In the genomic region with DNA sequence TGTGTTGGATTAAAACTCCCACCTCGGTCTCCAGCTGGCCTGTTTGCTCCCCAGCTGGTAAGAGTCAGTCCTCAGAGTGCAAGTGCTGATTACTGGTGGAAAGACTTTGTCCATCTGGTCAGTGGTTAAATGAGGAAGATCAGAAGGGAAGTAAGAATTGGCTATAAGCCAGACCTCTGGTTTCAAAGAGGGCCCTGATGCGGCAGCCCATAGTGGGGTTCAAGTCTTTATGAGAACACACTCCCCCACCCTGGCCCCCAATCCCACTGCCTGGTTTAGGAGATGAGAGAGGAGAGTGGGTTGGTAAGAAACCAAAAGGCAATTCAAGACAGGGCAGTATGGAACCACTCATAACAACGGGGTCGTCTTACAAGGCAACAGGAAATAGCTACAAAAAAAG, we compare ENCODE assay signal across 8 cellular contexts.
DNase-seq lines count a peak whose midpoint lies in the region; ATAC-seq and TF ChIP-seq lines count a peak whose summit lies in the region.

No MANE protein-coding gene starts in this region.

- intact Hi-C loops in heart right ventricle (cut with DNase I) (loop anchor here in 7 of 10 donors (5.0 to 10.0 kb wide), 7 partner anchors 66 to 354 kb away; a partner anchor contains a TSS), testis (cut with DNase I; ENCODE audit: low total_unique reads) (no loop called here), stomach (cut with DNase I; ENCODE audit: low total_unique reads) (no loop called here)

- H3K4me1 ChIP-seq in heart right ventricle (peaks cover 0 to 76% (median 36%) of the 10 kb centered on the region in 9 donors), testis (no peaks in the 10 kb centered on the region), stomach (peaks cover 0 to 13% (median 0%) of the 10 kb centered on the region in 4 donors), SJCRH30 (peaks cover 15% of the 10 kb centered on the region)

- H3K9me3 ChIP-seq in heart right ventricle (no peaks in the 10 kb centered on the region), testis (no peaks in the 10 kb centered on the region), stomach (no peaks in the 10 kb centered on the region), SJCRH30 (replicated peaks) (no peaks in the 10 kb centered on the region)

- 63 to 69% methylated on average over 4 of the region's 4 CpGs for WGBS in heart right ventricle, 2 donors
- WGBS in testis, 2 donors: 71% methylated on average over 4 of the region's 4 CpGs
- WGBS in stomach, 5 donors: 68 to 82% (median 73%) methylated on average over 4 of the region's 4 CpGs

- peak overlapping the region in 1 of 10 donors; percentile 17 for H3K4me3 ChIP-seq in heart right ventricle
- H3K4me3 ChIP-seq in testis: no peak overlapping the region
- no peak overlapping the region for H3K4me3 ChIP-seq in stomach
- no peak overlapping the region for H3K4me3 ChIP-seq in SJCRH30

- no peak for ATAC-seq in activated naive CD4-positive, alpha-beta T cell treated with anti-CD3 and anti-CD28 coated beads, Interleukin-2, amount 50 U/mL, for 72 hours
- ATAC-seq in HG03521 (IDR thresholded peaks at IDR 0.05; ENCODE audit: unreplicated experiment) (peak; percentile 64), heart right ventricle (peak; percentile 71 to 86 (median 78))

- H3K27ac Mint-ChIP-seq in activated naive CD4-positive, alpha-beta T cell treated with anti-CD3 and anti-CD28 coated beads, Interleukin-2, amount 50 U/mL, for 24 hours: peak overlapping the region; percentile 51
- no peak overlapping the region for H3K27ac Mint-ChIP-seq in activated naive CD4-positive, alpha-beta T cell treated with anti-CD3 and anti-CD28 coated beads, Interleukin-2, amount 50 U/mL, for 72 hours

- TF ChIP-seq CTCF in heart right ventricle (IDR thresholded peaks at IDR 0.05): no peak
- TF ChIP-seq CTCF in testis (IDR thresholded peaks at IDR 0.05): no peak
- TF ChIP-seq CTCF in stomach (IDR thresholded peaks at IDR 0.05): no peak

- H3K36me3 ChIP-seq in heart right ventricle (no peaks in the 10 kb centered on the region), testis (ENCODE audit: low read depth, missing control alignments) (no peaks in the 10 kb centered on the region), stomach (no peaks in the 10 kb centered on the region), SJCRH30 (no peaks in the 10 kb centered on the region)

- peaks cover 1% of the 10 kb centered on the region for H3K36me3 Mint-ChIP-seq in activated naive CD4-positive, alpha-beta T cell treated with anti-CD3 and anti-CD28 coated beads, Interleukin-2, amount 50 U/mL, for 24 hours
- H3K36me3 Mint-ChIP-seq in activated naive CD4-positive, alpha-beta T cell treated with anti-CD3 and anti-CD28 coated beads, Interleukin-2, amount 50 U/mL, for 72 hours: no peaks in the 10 kb centered on the region

- H3K27me3 Mint-ChIP-seq in activated naive CD4-positive, alpha-beta T cell treated with anti-CD3 and anti-CD28 coated beads, Interleukin-2, amount 50 U/mL, for 24 hours: no peaks in the 10 kb centered on the region

- no peak overlapping the region for H3K4me3 Mint-ChIP-seq in activated naive CD4-positive, alpha-beta T cell treated with anti-CD3 and anti-CD28 coated beads, Interleukin-2, amount 50 U/mL, for 24 hours

- no peaks in the 10 kb centered on the region for H3K27me3 ChIP-seq in heart right ventricle
- no peaks in the 10 kb centered on the region for H3K27me3 ChIP-seq in testis
- no peaks in the 10 kb centered on the region for H3K27me3 ChIP-seq in stomach
- no peaks in the 10 kb centered on the region for H3K27me3 ChIP-seq in SJCRH30

- TF ChIP-seq POLR2A in testis (IDR thresholded peaks at IDR 0.05) (no peak), stomach (IDR thresholded peaks at IDR 0.05) (no peak)

- no peak for DNase-seq in activated naive CD4-positive, alpha-beta T cell treated with anti-CD3 and anti-CD28 coated beads, Interleukin-2, amount 50 U/mL, for 72 hours (ENCODE audit: low spot score in 2 of 2)
- DNase-seq in heart right ventricle (peak; percentile 14 to 59), testis (no peak), stomach (no peak), activated gamma-delta T cell (lab: John Stamatoyannopoulos, UW) (no peak), SJCRH30 (no peak)

- no peak for TF ChIP-seq EP300 in stomach (IDR thresholded peaks at IDR 0.05)

- H3K9me3 Mint-ChIP-seq in activated naive CD4-positive, alpha-beta T cell treated with anti-CD3 and anti-CD28 coated beads, Interleukin-2, amount 50 U/mL, for 24 hours: no peaks in the 10 kb centered on the region
- no peaks in the 10 kb centered on the region for H3K9me3 Mint-ChIP-seq in activated naive CD4-positive, alpha-beta T cell treated with anti-CD3 and anti-CD28 coated beads, Interleukin-2, amount 50 U/mL, for 72 hours

- H3K4me1 Mint-ChIP-seq in activated naive CD4-positive, alpha-beta T cell treated with anti-CD3 and anti-CD28 coated beads, Interleukin-2, amount 50 U/mL, for 24 hours: peaks cover 10% of the 10 kb centered on the region

- peak overlapping the region; percentile 9 to 86 (median 70) for H3K27ac ChIP-seq in heart right ventricle
- no peak overlapping the region for H3K27ac ChIP-seq in testis
- H3K27ac ChIP-seq in stomach: peak overlapping the region in 2 of 5 donors; percentile 43 to 45
- H3K27ac ChIP-seq in SJCRH30: no peak overlapping the region

Comparison
In these comparisons a context has a peak if more than half of its experiments do, and no peak if none do; other contexts are left out.
1. ATAC-seq: peak in HG03521 (single experiment) and heart right ventricle (8 of 8); none in activated naive CD4-positive, alpha-beta T cell treated with anti-CD3 and anti-CD28 coated beads, Interleukin-2, amount 50 U/mL, for 72 hours (0 of 2).
2. DNase-seq: peak in heart right ventricle (2 of 2); none in activated naive CD4-positive, alpha-beta T cell treated with anti-CD3 and anti-CD28 coated beads, Interleukin-2, amount 50 U/mL, for 72 hours (0 of 2), testis (single experiment), stomach (single experiment), activated gamma-delta T cell (single experiment) and SJCRH30 (0 of 2).
3. H3K27ac ChIP-seq: peak in heart right ventricle (10 of 10); none in testis (0 of 2) and SJCRH30 (single experiment).
4. intact Hi-C loops: an anchor here in heart right ventricle (5.0 to 10.0 kb wide); none called in testis and stomach.